In the genomic region with DNA sequence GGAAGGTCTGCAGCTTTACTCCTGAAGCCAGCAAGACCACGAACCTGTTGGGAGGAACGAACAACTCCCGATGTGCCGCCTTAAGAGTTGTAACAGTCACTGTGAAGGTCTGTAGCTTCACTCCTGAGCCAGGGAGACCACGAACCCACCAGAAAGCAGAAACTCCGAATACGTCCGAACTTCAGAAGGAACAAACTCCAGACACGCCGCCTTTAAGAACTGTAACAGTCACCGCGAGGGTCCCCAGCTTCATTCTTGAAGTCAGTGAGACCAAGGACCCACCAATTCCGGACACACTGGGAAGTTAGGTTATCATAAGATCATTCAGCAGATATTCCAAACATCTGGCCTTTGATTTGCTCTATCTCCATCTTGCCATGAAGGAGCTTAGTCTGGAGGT, we compare ENCODE assay signal across 25 cellular contexts.
A peak's percentile ranks its signal among the peaks of the same experiment; 100 is the strongest.
DNase-seq lines count a peak whose midpoint lies in the region.
"Had no signal": no experiment of that assay in that cellular context is flagged by ENCODE, and none has a peak within 500 bp of the region (broad histone marks: within the 10 kb centered on the region; RNA-seq: fewer than 3 reads in every experiment).

No MANE protein-coding gene starts in this region.

- H3K27me3 ChIP-seq in H7 (ENCODE audit: control insufficient read depth, insufficient read depth, low read length) = no peaks in the 10 kb centered on the region
- H3K27me3 ChIP-seq: BE2C; BLaER1; BLaER1 treated with 17β-estradiol and CSF1 and Interleukin-3, amounts not matched to agents 10 nM and 100 nM had no signal

- H3K4me3 ChIP-seq in H7 (ENCODE audit: insufficient read depth, low read depth, low read length) = no peak overlapping the region
- H3K4me3 ChIP-seq: A549; BLaER1; BLaER1 treated with 17β-estradiol and CSF1 and Interleukin-3, amounts not matched to agents 10 nM and 100 nM had no signal

- H3K36me3 ChIP-seq in H7 (replicated peaks; ENCODE audit: control insufficient read depth, insufficient read depth, low read length) = no peaks in the 10 kb centered on the region
- H3K36me3 ChIP-seq: BE2C; BLaER1; BLaER1 treated with 17β-estradiol and CSF1 and Interleukin-3, amounts not matched to agents 10 nM and 100 nM had no signal

- peak; percentile 85 for DNase-seq in mesenteric fat pad (ENCODE audit: low spot score)
- no peak for DNase-seq in H7
- DNase-seq: 8988T; ACHN; AML-193; BE2C; C1 segment of cervical spinal cord; Caco-2; Calu3; CD4-positive, alpha-beta memory T cell; CD4-positive, alpha-beta T cell; CD4-positive, CD25-positive, alpha-beta regulatory T cell; CD8-positive, alpha-beta memory T cell; CD8-positive, alpha-beta T cell; COR-L47; DMS 273 treated with DMSO at 0.1 percent for 48 hours; DMS153; DMS53; DMS79; DMS79 treated with DMSO at 0.1 percent for 48 hours; DND-41; EL had no signal
